8 cellular contexts compared by ENCODE assay signal in the genomic region with DNA sequence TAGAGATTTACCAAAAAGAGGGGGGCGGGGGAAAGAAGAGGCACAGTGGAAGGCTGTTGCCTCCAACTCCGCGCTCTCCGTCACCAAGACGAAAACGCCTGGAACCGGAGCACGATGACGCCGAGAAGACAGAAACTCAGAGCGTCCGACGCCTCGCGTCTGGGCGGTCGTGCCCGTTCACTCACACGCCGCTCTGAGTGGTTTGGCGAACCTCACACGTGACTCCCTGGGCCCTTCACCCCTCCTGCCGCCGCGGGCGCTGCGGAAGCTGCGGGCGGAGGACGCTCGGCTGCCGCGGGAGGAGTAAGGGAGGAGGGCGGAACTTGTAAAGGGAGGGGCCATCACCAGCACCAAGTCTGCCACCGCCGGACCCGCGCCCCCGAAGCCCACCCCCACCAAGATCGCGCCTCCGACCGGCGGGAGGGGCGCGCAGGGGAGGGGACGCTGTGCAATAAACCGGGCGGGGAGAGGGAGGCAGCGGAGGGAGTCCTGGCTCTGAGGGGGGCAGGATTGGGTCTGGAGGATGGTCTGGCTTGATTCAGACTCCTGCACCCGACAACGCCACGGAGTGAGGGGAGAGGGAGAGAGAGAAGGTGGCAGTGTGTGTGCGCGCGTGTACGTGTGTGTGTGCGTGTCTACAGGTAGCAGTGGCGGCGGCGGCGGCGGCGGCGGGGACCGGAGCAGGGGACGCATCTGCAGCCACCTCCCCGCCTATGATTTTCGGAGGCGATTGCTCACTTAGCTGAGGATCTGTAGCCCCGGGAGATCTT. TPM values are rescaled to one million over a fixed set of nuclear protein-coding genes. Genes with fewer than 3 reads are reported as not detected.
DNase-seq lines count a peak whose midpoint lies in the region; ATAC-seq and TF ChIP-seq lines count a peak whose summit lies in the region.

No MANE protein-coding gene starts in this region.

- no peaks in the 10 kb centered on the region for H3K36me3 Mint-ChIP-seq in T-cell
- no peaks in the 10 kb centered on the region for H3K36me3 Mint-ChIP-seq in chondrocyte (ENCODE audit: low read depth)

- no peaks in the 10 kb centered on the region for H3K9me3 ChIP-seq in skeletal muscle satellite cell (replicated peaks; ENCODE audit: low read length)

- H3K4me3 ChIP-seq in skeletal muscle satellite cell (ENCODE audit: low read length), result peak overlapping the region; percentile 90

- ATAC-seq in HG02798 (IDR thresholded peaks at IDR 0.05; ENCODE audit: poor library complexity, unreplicated experiment) (peak; percentile 91), T-cell (replicated peaks in 1 of 4) (peak; percentile 71 to 85 (median 80))

- H3K36me3 ChIP-seq in skeletal muscle satellite cell (ENCODE audit: insufficient read depth, low read length), result no peaks in the 10 kb centered on the region

- peak in 2 of 3 donors; percentile 29 to 30 for DNase-seq in stimulated activated CD4-positive, alpha-beta T cell treated with anti-CD3 and anti-CD28 coated beads, Interleukin-12 subunit alpha, Interleukin-12 subunit beta, amount 100 ng/mL, for 48 hours (ENCODE audit: low read depth in 2 of 3, low spot score in 1 of 3)
- no peak for DNase-seq in stimulated activated CD4-positive, alpha-beta T cell treated with anti-CD3 and anti-CD28 coated beads, Interleukin-4, amount 100 ng/mL, for 24 hours
- peak; percentile 90 to 97 (median 97) for DNase-seq in NCI-H1417 (lab: John Stamatoyannopoulos, UW)
- peak in 27 of 34 experiments; percentile 2 to 42 (median 16) for DNase-seq in T-cell
- peak; percentile 92 for DNase-seq in chondrocyte (ENCODE audit: low spot score)
- peak; percentile 82 for DNase-seq in inferior parietal cortex (ENCODE audit: extremely low spot score)

- CTCF ChIA-PET in T-cell (lab: Charles Lee), result interaction anchor here in 1 of 2 donors (0.6 kb wide), 1 partner anchor 113 kb away, joined by 3 read pairs; no protein-coding TSS in a partner anchor

- POLR2A ChIA-PET in T-cell (lab: Charles Lee), result interaction anchor here in 1 of 2 donors (0.6 kb wide), 1 partner anchor 846 kb away, joined by 3 read pairs; no protein-coding TSS in a partner anchor

- H3K27me3 Mint-ChIP-seq in T-cell (peaks cover 56 to 61% of the 10 kb centered on the region in 2 donors), chondrocyte (ENCODE audit: low read depth) (peaks cover 24% of the 10 kb centered on the region)

- peak overlapping the region; percentile 41 to 72 (median 64) for H3K4me3 Mint-ChIP-seq in T-cell
- peak overlapping the region; percentile 73 for H3K4me3 Mint-ChIP-seq in chondrocyte (ENCODE audit: unreplicated experiment)

- H3K27me3 ChIP-seq in skeletal muscle satellite cell (ENCODE audit: control insufficient read depth, insufficient read depth, low read length), result peaks cover 5% of the 10 kb centered on the region

- peak overlapping the region; percentile 100 for H3K4me2 ChIP-seq in skeletal muscle satellite cell (ENCODE audit: low read length)

- H3K27ac Mint-ChIP-seq in T-cell (no peak overlapping the region), chondrocyte (ENCODE audit: unreplicated experiment) (peak overlapping the region; percentile 53)

- TF ChIP-seq CTCF in chondrocyte (IDR thresholded peaks at IDR 0.05), result peak; percentile 8

- H3K4me1 ChIP-seq in skeletal muscle satellite cell (ENCODE audit: control insufficient read depth, insufficient read depth, low read length), result peaks cover 7% of the 10 kb centered on the region

- peaks cover 0 to 4% (median 0%) of the 10 kb centered on the region in 3 donors for H3K9me3 Mint-ChIP-seq in T-cell
- no peaks in the 10 kb centered on the region for H3K9me3 Mint-ChIP-seq in chondrocyte (ENCODE audit: low read depth)

- peak overlapping the region; percentile 63 for H3K9ac ChIP-seq in skeletal muscle satellite cell (ENCODE audit: low read depth, low read length)

- H3K4me1 Mint-ChIP-seq in T-cell (peaks cover 29 to 40% (median 31%) of the 10 kb centered on the region in 3 donors), chondrocyte (ENCODE audit: low read depth) (peaks cover 35% of the 10 kb centered on the region)

RNA-seq across cellular contexts. Expression of gene NLGN1, which starts 1.9 kb away (rescaled TPM):
- under 1 TPM in 1 of 5 donors, not detected in 4; 0.18 TPM for total RNA-seq in T-cell
- total RNA-seq in chondrocyte, result 3.3 TPM in 1 of 3 replicates, not detected in the others
- 5.6 and 5.7 TPM in 2 replicates for total RNA-seq in skeletal muscle satellite cell (2012; rRNA removed)
